In the genomic region with DNA sequence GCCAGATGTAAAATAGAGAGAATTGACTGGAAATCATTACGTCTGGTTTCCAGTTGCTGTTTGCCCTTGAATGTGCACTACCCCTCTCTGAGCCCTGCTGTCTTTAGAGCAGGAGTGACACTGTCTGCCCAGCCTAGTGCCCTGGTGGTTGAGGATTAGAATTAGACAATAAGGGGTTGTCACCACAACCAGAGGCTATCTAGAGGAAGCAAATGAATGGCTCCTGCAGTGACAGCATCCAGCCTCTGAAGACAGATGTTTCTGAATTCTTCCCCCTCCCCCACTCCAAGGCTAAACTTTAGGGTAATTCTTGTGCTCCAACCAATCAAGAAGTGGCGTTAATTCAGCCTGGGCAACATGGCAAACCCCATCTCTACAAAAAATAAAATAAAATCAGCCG, we compare ENCODE assay signal across 15 cellular contexts. TPM values are rescaled to one million over a fixed set of nuclear protein-coding genes. Genes with fewer than 3 reads are reported as not detected.
DNase-seq lines count a peak whose midpoint lies in the region; ATAC-seq and TF ChIP-seq lines count a peak whose summit lies in the region.
"Had no signal": no experiment of that assay in that cellular context is flagged by ENCODE, and none has a peak within 500 bp of the region (broad histone marks: within the 10 kb centered on the region; RNA-seq: fewer than 3 reads in every experiment).

No MANE protein-coding gene starts in this region.

- H3K27ac Mint-ChIP-seq in activated CD4-positive, alpha-beta memory T cell treated with anti-CD3 and anti-CD28 coated beads, Interleukin-2, amount 10 ng/mL, durations not matched to agents 7 days and 5 days = peak overlapping the region; percentile 72
- peak overlapping the region in 1 of 3 experiments; percentile 44 for H3K27ac Mint-ChIP-seq in nephron

- H3K4me3 Mint-ChIP-seq in activated CD4-positive, alpha-beta memory T cell treated with anti-CD3 and anti-CD28 coated beads, Interleukin-2, amount 10 ng/mL, durations not matched to agents 7 days and 5 days = peak overlapping the region; percentile 59
- peak overlapping the region; percentile 69 to 84 (median 76) for H3K4me3 Mint-ChIP-seq in nephron

- no peak overlapping the region for H2AFZ ChIP-seq in Karpas-422 (ENCODE audit: low read length)

- peak overlapping the region; percentile 79 for H3K4me2 ChIP-seq in Karpas-422 (ENCODE audit: low read depth, low read length, poor library complexity, severe bottlenecking)

- CTCF ChIA-PET in activated CD4-positive, alpha-beta memory T cell treated with anti-CD3 and anti-CD28 coated beads, Interleukin-2, amount 10 ng/mL, durations not matched to agents 7 days and 5 days (lab: Charles Lee) = interaction anchor here (1.1 to 1.4 kb wide), 4 partner anchors 18 to 38 kb away, joined by 3 read pairs; partner anchors contain the start of genes HSH2D and TPM4

- TF ChIP-seq CTCF in nephron (IDR thresholded peaks at IDR 0.05; ENCODE audit: unreplicated experiment in 3 of 3) (no peak), tibial nerve (IDR thresholded peaks at IDR 0.05) (no peak)

- H3K9me3 Mint-ChIP-seq in activated CD4-positive, alpha-beta memory T cell treated with anti-CD3 and anti-CD28 coated beads, Interleukin-2, amount 10 ng/mL, durations not matched to agents 7 days and 5 days = no peaks in the 10 kb centered on the region
- no peaks in the 10 kb centered on the region for H3K9me3 Mint-ChIP-seq in nephron

- H3K27ac ChIP-seq in Karpas-422 (ENCODE audit: low read length) (no peak overlapping the region), tibial nerve (peak overlapping the region in 1 of 4 donors; percentile 97)

- 0 out of 2 replicates have a peak, but pooled peaks cover under 1% of the 10 kb centered on the region for H3K36me3 ChIP-seq in Karpas-422 (ENCODE audit: insufficient read depth, low read length)
- H3K36me3 ChIP-seq in tibial nerve = peaks cover 0 to 26% (median 6%) of the 10 kb centered on the region in 3 donors

- peaks cover 47% of the 10 kb centered on the region for H3K36me3 Mint-ChIP-seq in activated CD4-positive, alpha-beta memory T cell treated with anti-CD3 and anti-CD28 coated beads, Interleukin-2, amount 10 ng/mL, durations not matched to agents 7 days and 5 days (ENCODE audit: low read depth)
- peaks cover 13% of the 10 kb centered on the region for H3K36me3 Mint-ChIP-seq in nephron (ENCODE audit: low read depth)

- TF ChIP-seq EP300 in tibial nerve (IDR thresholded peaks at IDR 0.05) = no peak

- H3K9ac ChIP-seq in Karpas-422 (ENCODE audit: low read length) = no peak overlapping the region

- H3K4me1 ChIP-seq in Karpas-422 (ENCODE audit: low read length) = peaks cover 64% of the 10 kb centered on the region
- H3K4me1 ChIP-seq in tibial nerve = peaks cover 0 to 61% (median 43%) of the 10 kb centered on the region in 4 donors

- POLR2A ChIA-PET in activated CD4-positive, alpha-beta memory T cell treated with anti-CD3 and anti-CD28 coated beads, Interleukin-2, amount 10 ng/mL, durations not matched to agents 7 days and 5 days (lab: Charles Lee) = interaction anchor here (1.4 to 10.6 kb wide), 5 partner anchors 10 to 43 kb away, joined by 6 to 86 read pairs (median 25); partner anchors contain the start of genes HSH2D and TPM4

- H3K27me3 ChIP-seq in Karpas-422 (ENCODE audit: low read length) = no peaks in the 10 kb centered on the region
- H3K27me3 ChIP-seq in tibial nerve = no peaks in the 10 kb centered on the region

- no peak overlapping the region for H3K4me3 ChIP-seq in Karpas-422 (ENCODE audit: low read length)
- no peak overlapping the region for H3K4me3 ChIP-seq in tibial nerve
- H3K4me3 ChIP-seq: HAP-1 had no signal

- no peaks in the 10 kb centered on the region; the same call in 1 of the 2 replicates for H4K20me1 ChIP-seq in Karpas-422 (ENCODE audit: insufficient read depth, low read depth, low read length)

- WGBS in tibial nerve, 2 donors = 55 to 77% methylated on average over 3 of the region's 3 CpGs

- H3K79me2 ChIP-seq in Karpas-422 (ENCODE audit: low read length) = peaks cover 56% of the 10 kb centered on the region

- peaks cover 66% of the 10 kb centered on the region for H3K4me1 Mint-ChIP-seq in activated CD4-positive, alpha-beta memory T cell treated with anti-CD3 and anti-CD28 coated beads, Interleukin-2, amount 10 ng/mL, durations not matched to agents 7 days and 5 days
- peaks cover 18% of the 10 kb centered on the region for H3K4me1 Mint-ChIP-seq in nephron

- no peak for ATAC-seq in HG02571 (IDR thresholded peaks at IDR 0.05; ENCODE audit: unreplicated experiment)

- H3K27me3 Mint-ChIP-seq in activated CD4-positive, alpha-beta memory T cell treated with anti-CD3 and anti-CD28 coated beads, Interleukin-2, amount 10 ng/mL, durations not matched to agents 7 days and 5 days = no peaks in the 10 kb centered on the region
- no peaks in the 10 kb centered on the region for H3K27me3 Mint-ChIP-seq in nephron (ENCODE audit: low read depth)

- no peak for TF ChIP-seq POLR2A in tibial nerve (IDR thresholded peaks at IDR 0.05)

- H3K9me2 ChIP-seq in Karpas-422 (replicated peaks; ENCODE audit: insufficient read depth, low read length) = no peaks in the 10 kb centered on the region

- DNase-seq in NCI-H82 (lab: John Stamatoyannopoulos, UW) = peak; percentile 55
- no peak for DNase-seq in NCI-H82 treated with DMSO at 0.1 percent for 48 hours (lab: John Stamatoyannopoulos, UW; ENCODE audit: unreplicated experiment)
- DNase-seq in Karpas-422 = peak; percentile 50
- DNase-seq in activated CD4-positive, alpha-beta memory T cell treated with anti-CD3 and anti-CD28 coated beads, Interleukin-2, amount 10 ng/mL, durations not matched to agents 7 days and 5 days = no peak
- no peak for DNase-seq in retina
- no peak for DNase-seq in tibial nerve (ENCODE audit: low spot score in 2 of 2)
- DNase-seq: amygdala; NCI-H1092 treated with DMSO at 0.1 percent for 48 hours; stimulated activated CD4-positive, alpha-beta T cell treated with anti-CD3 and anti-CD28 coated beads, Interleukin-15, amount 100 ng/mL, for 24 hours; stimulated activated naive CD4-positive, alpha-beta T cell; T-helper 9 cell had no signal

- H3K9me3 ChIP-seq in Karpas-422 (ENCODE audit: low read length) (no peaks in the 10 kb centered on the region), tibial nerve (no peaks in the 10 kb centered on the region)
- H3K9me3 ChIP-seq: HAP-1 had no signal

RNA-seq across cellular contexts. Expression of gene RAB8A, which starts 2.0 kb away (rescaled TPM):
- total RNA-seq in Karpas-422 (2014; rRNA removed; shearing (Covaris generic); ENCODE audit: low replicate concordance) = 30.2 and 48.8 TPM in 2 replicates
- 100 to 1,000 TPM; 141 to 147 TPM for total RNA-seq in activated CD4-positive, alpha-beta memory T cell treated with anti-CD3 and anti-CD28 coated beads, Interleukin-2, amount 10 ng/mL, durations not matched to agents 7 days and 5 days
- 10 to 100 TPM; 27.3 to 42.9 (median 36.3) TPM for total RNA-seq in tibial nerve

RNA-seq across cellular contexts. Expression of gene HSH2D, which starts 29.8 kb away (rescaled TPM):
- total RNA-seq in Karpas-422 (2014; rRNA removed; shearing (Covaris generic); ENCODE audit: low replicate concordance) = 22.7 and 27.4 TPM in 2 replicates
- 100 to 1,000 TPM; 101 to 110 TPM for total RNA-seq in activated CD4-positive, alpha-beta memory T cell treated with anti-CD3 and anti-CD28 coated beads, Interleukin-2, amount 10 ng/mL, durations not matched to agents 7 days and 5 days
- total RNA-seq in tibial nerve = under 1 TPM in 1 of 4 donors, not detected in 3; 0.22 TPM
- total RNA-seq: A172 had no signal

RNA-seq across cellular contexts. Expression of gene TPM4, which starts 37.4 kb away (rescaled TPM):
- total RNA-seq in Karpas-422 (2014; rRNA removed; shearing (Covaris generic); ENCODE audit: low replicate concordance) = 76.7 and 76.9 TPM in 2 replicates
- 100 to 1,000 TPM; 592 to 611 TPM for total RNA-seq in activated CD4-positive, alpha-beta memory T cell treated with anti-CD3 and anti-CD28 coated beads, Interleukin-2, amount 10 ng/mL, durations not matched to agents 7 days and 5 days
- 100 to 1,000 TPM; 471 to 530 (median 493) TPM for total RNA-seq in tibial nerve

RNA-seq across cellular contexts. Expression of gene CIB3, which starts 59.6 kb away (rescaled TPM):
- total RNA-seq in Karpas-422 (2014; rRNA removed; shearing (Covaris generic); ENCODE audit: low replicate concordance) = not detected in 2 replicates
- total RNA-seq in activated CD4-positive, alpha-beta memory T cell treated with anti-CD3 and anti-CD28 coated beads, Interleukin-2, amount 10 ng/mL, durations not matched to agents 7 days and 5 days = not detected
- not detected for total RNA-seq in tibial nerve
- total RNA-seq: A172 had no signal

Comparison
In these comparisons a context has a peak if more than half of its experiments do, and no peak if none do; other contexts are left out.
1. DNase-seq: peak in NCI-H82 (single experiment) and Karpas-422 (single experiment); none in NCI-H82 treated with DMSO at 0.1 percent for 48 hours (single experiment), activated CD4-positive, alpha-beta memory T cell treated with anti-CD3 and anti-CD28 coated beads, Interleukin-2, amount 10 ng/mL, durations not matched to agents 7 days and 5 days (single experiment), retina (single experiment) and tibial nerve (0 of 2).
2. RNA of gene HSH2D, which starts 29.8 kb away (total RNA-seq): 101 to 110 TPM in activated CD4-positive, alpha-beta memory T cell treated with anti-CD3 and anti-CD28 coated beads, Interleukin-2, amount 10 ng/mL, durations not matched to agents 7 days and 5 days and 22.7 to 27.4 TPM in Karpas-422; 0.22 TPM in tibial nerve; every median in the first group is over 10 times any median in the second.